1 cellular context compared by ENCODE assay signal in the genomic region with DNA sequence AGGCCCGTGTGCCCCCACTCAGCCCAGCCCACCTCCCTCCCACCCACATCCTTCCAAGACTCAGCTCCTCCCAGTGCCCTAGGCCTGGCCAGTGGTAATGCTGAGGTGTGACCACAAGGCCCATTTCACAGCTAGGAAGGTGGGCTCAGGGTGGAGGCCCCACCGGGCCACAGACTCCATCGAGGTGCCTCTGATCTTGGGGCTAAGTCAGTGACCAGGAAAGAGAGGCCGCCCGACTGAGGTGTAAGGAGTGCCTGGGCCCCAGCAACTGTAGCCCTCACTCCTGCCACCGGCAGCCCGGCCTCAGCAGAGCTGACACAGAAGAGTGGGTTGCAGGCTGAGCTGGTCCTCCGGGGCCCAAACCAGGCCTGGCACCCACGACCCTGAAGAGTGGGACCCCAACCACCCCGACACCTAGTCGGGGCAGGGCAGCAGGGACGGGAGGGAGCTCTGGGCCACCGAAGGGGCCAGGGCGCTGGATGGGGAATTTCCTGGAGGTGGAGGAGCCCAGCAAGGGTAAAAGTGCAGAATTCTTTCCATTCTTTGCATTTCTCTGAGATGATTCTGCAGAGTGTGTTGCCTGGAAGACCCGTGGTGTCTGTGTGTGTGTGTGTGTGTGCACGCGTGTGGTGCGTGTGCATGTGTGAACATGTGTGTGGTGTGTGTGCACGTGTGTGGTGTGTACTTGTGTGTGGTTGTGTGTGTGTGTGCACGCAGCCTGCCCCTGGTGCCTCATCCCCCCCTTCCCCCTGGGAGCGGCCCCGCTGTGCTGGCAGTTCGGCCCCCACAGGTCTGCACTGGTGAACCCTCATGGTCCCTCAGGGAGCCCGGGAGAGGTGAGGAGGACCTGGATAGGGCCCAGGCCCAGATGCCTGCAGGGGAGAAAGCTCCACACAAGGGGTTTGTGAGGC.
A peak's percentile ranks its signal among the peaks of the same experiment; 100 is the strongest.
TF ChIP-seq lines count a peak whose summit lies in the region.

No MANE protein-coding gene starts in this region.

TF ChIP-seq in IMR-90, 13 proteins besides CTCF, POLR2A, EP300 and RAD21 (continued from another document):
- TF ChIP-seq CEBPB (IDR thresholded peaks at IDR 0.05; ENCODE audit: low read depth, low read length) (no peak), RCOR1 (IDR thresholded peaks at IDR 0.05; ENCODE audit: insufficient replicate concordance, low read length) (no peak), MXI1 (IDR thresholded peaks at IDR 0.05; ENCODE audit: borderline replicate concordance, low read depth, low read length) (no peak), MAZ (IDR thresholded peaks at IDR 0.05; ENCODE audit: borderline replicate concordance, low read depth, low read length) (0 out of 2 replicates have a peak, but pooled peaks have one; percentile 25)
- TF ChIP-seq, protein P1, sequence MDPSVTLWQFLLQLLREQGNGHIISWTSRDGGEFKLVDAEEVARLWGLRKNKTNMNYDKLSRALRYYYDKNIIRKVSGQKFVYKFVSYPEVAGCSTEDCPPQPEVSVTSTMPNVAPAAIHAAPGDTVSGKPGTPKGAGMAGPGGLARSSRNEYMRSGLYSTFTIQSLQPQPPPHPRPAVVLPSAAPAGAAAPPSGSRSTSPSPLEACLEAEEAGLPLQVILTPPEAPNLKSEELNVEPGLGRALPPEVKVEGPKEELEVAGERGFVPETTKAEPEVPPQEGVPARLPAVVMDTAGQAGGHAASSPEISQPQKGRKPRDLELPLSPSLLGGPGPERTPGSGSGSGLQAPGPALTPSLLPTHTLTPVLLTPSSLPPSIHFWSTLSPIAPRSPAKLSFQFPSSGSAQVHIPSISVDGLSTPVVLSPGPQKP (IDR thresholded peaks at IDR 0.05; ENCODE audit: borderline replicate concordance, low read depth, low read length), result no peak
